In the genomic region with DNA sequence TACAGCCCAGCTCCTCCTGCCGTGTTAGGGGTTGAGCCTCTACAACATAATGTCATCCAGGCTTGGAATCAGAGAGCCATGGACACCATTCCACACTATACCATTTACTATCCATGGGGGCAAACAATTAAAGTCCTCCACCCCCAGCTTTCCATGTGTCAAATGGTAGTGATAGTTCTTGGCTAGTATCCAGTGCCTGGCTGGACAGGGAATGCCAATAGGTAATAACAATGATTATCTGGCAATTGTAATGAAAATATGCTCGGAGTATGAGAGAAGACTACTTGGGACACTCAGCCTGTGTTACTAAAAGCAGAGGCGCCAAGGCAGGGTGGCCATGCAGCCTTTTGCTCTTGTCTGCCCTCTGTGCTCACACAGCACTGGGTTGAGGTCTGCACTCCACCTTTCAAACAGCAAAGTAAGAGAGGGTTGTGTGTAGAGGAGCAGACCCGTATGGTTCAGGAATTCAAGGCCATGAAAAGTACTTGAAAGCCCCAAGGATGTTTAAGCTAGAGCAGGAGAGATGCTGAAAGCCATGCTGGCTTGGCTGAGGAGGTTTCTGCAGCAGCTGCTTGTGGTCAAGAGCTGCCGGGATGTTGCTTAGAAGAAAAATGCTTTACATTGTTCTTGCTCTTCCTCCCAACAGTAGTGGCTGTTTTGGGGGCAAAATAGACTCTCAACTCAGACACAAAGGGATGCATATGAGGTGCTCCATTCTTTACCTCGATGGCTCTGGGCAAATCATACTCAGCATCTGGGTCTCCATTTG, we compare ENCODE assay signal across 26 cellular contexts. TPM values are rescaled to one million over a fixed set of nuclear protein-coding genes. Genes with fewer than 3 reads are reported as not detected.
DNase-seq lines count a peak whose midpoint lies in the region; ATAC-seq and TF ChIP-seq lines count a peak whose summit lies in the region.
"Had no signal": no experiment of that assay in that cellular context is flagged by ENCODE, and none has a peak within 500 bp of the region (broad histone marks: within the 10 kb centered on the region; RNA-seq: fewer than 3 reads in every experiment).

No MANE protein-coding gene starts in this region.

- no peak overlapping the region for H3K27ac Mint-ChIP-seq in T-cell
- H3K27ac Mint-ChIP-seq: CD14-positive monocyte; CD8-positive, alpha-beta memory T cell had no signal

- intact Hi-C loops in spleen (cut with DNase I; ENCODE audit: low total_unique reads), result no loop called here
- intact Hi-C loops in upper lobe of right lung (cut with DNase I), result no loop called here

- H3K4me1 ChIP-seq in adipocyte (ENCODE audit: control insufficient read depth, insufficient read depth, low read length) (no peaks in the 10 kb centered on the region), spleen (no peaks in the 10 kb centered on the region), upper lobe of right lung (no peaks in the 10 kb centered on the region)
- H3K4me1 ChIP-seq: BE2C, SJSA1 had no signal

- H3K27me3 Mint-ChIP-seq in T-cell, result peaks cover 16 to 20% of the 10 kb centered on the region in 2 donors

- H3K9me3 ChIP-seq in adipocyte (ENCODE audit: control insufficient read depth, low read length) (peaks cover 36% of the 10 kb centered on the region), spleen (peaks cover 2 to 25% (median 18%) of the 10 kb centered on the region in 8 donors), upper lobe of right lung (peaks cover 15% of the 10 kb centered on the region)
- H3K9me3 ChIP-seq: BE2C had no signal

- peaks cover 4% of the 10 kb centered on the region for H3K36me3 Mint-ChIP-seq in T-cell
- H3K36me3 Mint-ChIP-seq: CD14-positive monocyte; CD8-positive, alpha-beta memory T cell had no signal

- no peaks in the 10 kb centered on the region for H3K4me1 Mint-ChIP-seq in T-cell
- H3K4me1 Mint-ChIP-seq: CD14-positive monocyte; CD8-positive, alpha-beta memory T cell had no signal

- CTCF ChIA-PET in T-cell (lab: Charles Lee), result no interaction called here

- 58 to 67% (median 64%) methylated on average over 6 of the region's 6 CpGs for WGBS in spleen, 5 donors

- TF ChIP-seq POLR2A in spleen (IDR thresholded peaks at IDR 0.05), result no peak

- POLR2A ChIA-PET in T-cell (lab: Charles Lee), result no interaction called here

- ATAC-seq in T-cell (replicated peaks in 1 of 4) (no peak), HG03571 (IDR thresholded peaks at IDR 0.05; ENCODE audit: unreplicated experiment) (no peak), upper lobe of right lung (no peak)
- ATAC-seq: HCT116, PC-3, Right ventricle myocardium inferior had no signal

- DNase-seq in adipocyte (ENCODE audit: low read depth), result peak; percentile 19
- DNase-seq in choroid plexus epithelial cell (ENCODE audit: low read depth), result peak; percentile 62
- DNase-seq in myocyte (ENCODE audit: low read depth), result peak; percentile 22
- peak; percentile 22 for DNase-seq in spleen
- DNase-seq in T-cell, result no peak
- no peak for DNase-seq in upper lobe of right lung
- DNase-seq: BE2C; CD8-positive, alpha-beta memory T cell; DMS 273 treated with DMSO at 0.1 percent for 48 hours; DMS79; GF-D8; Kasumi-1; MV-4-11; NCI-H1105; NCI-H1436 treated with DMSO at 0.1 percent for 48 hours; NCI-H1930; NCI-H2107; NCI-H524 treated with DMSO at 0.1 percent for 48 hours; NCI-H774; PC-3 had no signal

- TF ChIP-seq CTCF in choroid plexus epithelial cell (conservative IDR thresholded peaks at IDR 0.05; ENCODE audit: low read depth, low read length) (no peak), spleen (IDR thresholded peaks at IDR 0.05 in 8 of 11, conservative IDR thresholded peaks at IDR 0.05 in 3 of 11) (no peak), upper lobe of right lung (IDR thresholded peaks at IDR 0.05) (no peak)

- peaks cover 8 to 13% (median 10%) of the 10 kb centered on the region in 3 donors for H3K9me3 Mint-ChIP-seq in T-cell

- no peak overlapping the region for H3K4me3 Mint-ChIP-seq in T-cell
- H3K4me3 Mint-ChIP-seq: CD14-positive monocyte; CD8-positive, alpha-beta memory T cell had no signal

- H3K27ac ChIP-seq in spleen (no peak overlapping the region), upper lobe of right lung (no peak overlapping the region)
- H3K27ac ChIP-seq: SJSA1 had no signal

- no peak overlapping the region for H3K9ac ChIP-seq in adipocyte (ENCODE audit: low read length)

- H3K4me3 ChIP-seq in adipocyte (ENCODE audit: low read length), result no peak overlapping the region
- H3K4me3 ChIP-seq in choroid plexus epithelial cell (ENCODE audit: low read depth, low read length), result no peak overlapping the region
- no peak overlapping the region for H3K4me3 ChIP-seq in spleen
- no peak overlapping the region for H3K4me3 ChIP-seq in upper lobe of right lung
- H3K4me3 ChIP-seq: SJSA1 had no signal

- H3K27me3 ChIP-seq in adipocyte (replicated peaks; ENCODE audit: control insufficient read depth, insufficient read depth, low read length) (peaks cover 57% of the 10 kb centered on the region), spleen (replicated peaks in 1 of 7) (peaks cover 0 to 35% (median 0%) of the 10 kb centered on the region in 7 donors), upper lobe of right lung (no peaks in the 10 kb centered on the region)
- H3K27me3 ChIP-seq: BE2C, SJSA1 had no signal

- H3K36me3 ChIP-seq in adipocyte (ENCODE audit: control insufficient read depth, insufficient read depth, low read length, severe bottlenecking), result peaks cover 7% of the 10 kb centered on the region
- H3K36me3 ChIP-seq in spleen, result no peaks in the 10 kb centered on the region
- no peaks in the 10 kb centered on the region for H3K36me3 ChIP-seq in upper lobe of right lung
- H3K36me3 ChIP-seq: BE2C, SJSA1 had no signal

RNA-seq across cellular contexts. Expression of a gene that starts 10.6 kb away (rescaled TPM):
- 0.78 and 1.7 TPM in 2 replicates for total RNA-seq in myocyte
- 1.5 TPM for polyA plus RNA-seq in myocyte (2012)
- 10 to 100 TPM in 4 of 7 donors, 1 to 10 TPM in 3; 3.4 to 29.7 (median 10.1) TPM for total RNA-seq in spleen
- polyA plus RNA-seq in spleen, result 10 to 100 TPM in 2 of 3 donors, 1 to 10 TPM in 1; 8.5 to 88.3 (median 10.3) TPM
- total RNA-seq in T-cell, result 1 to 10 TPM in 3 of 5 donors, not detected in 2; 4.0 to 6.1 (median 4.4) TPM
- 36.4 TPM for total RNA-seq in upper lobe of right lung
- total RNA-seq: CD8-positive, alpha-beta memory T cell; PC-3 had no signal
- polyA plus RNA-seq: CD14-positive monocyte; CD8-positive, alpha-beta memory T cell had no signal

RNA-seq across cellular contexts. Expression of a gene that starts 41.6 kb away (rescaled TPM):
- total RNA-seq in myocyte (not detected in 2 replicates), spleen (100 to 1,000 TPM in 6 of 7 donors, 10 to 100 TPM in 1; 67.3 to 216 (median 169) TPM), T-cell (1 to 10 TPM in 1 of 5 donors, under 1 TPM in 2, not detected in 2; 0.92 to 1.1 (median 0.99) TPM), upper lobe of right lung (0.41 TPM)
- 0.14 TPM for polyA plus RNA-seq in myocyte (2012)
- polyA plus RNA-seq in spleen, result 10 to 100 TPM; 11.5 to 58.2 (median 41.4) TPM
- total RNA-seq: A673; CD8-positive, alpha-beta memory T cell; PC-3 had no signal
- polyA plus RNA-seq: CD14-positive monocyte; CD8-positive, alpha-beta memory T cell had no signal

Comparison
In these comparisons a context has a peak if more than half of its experiments do, and no peak if none do; other contexts are left out.
1. DNase-seq: peak in adipocyte (single experiment), choroid plexus epithelial cell (single experiment), myocyte (single experiment) and spleen (single experiment); none in T-cell (0 of 34) and upper lobe of right lung (single experiment).
2. RNA of a gene that starts 41.6 kb away (total RNA-seq): 67.3 to 216 TPM in spleen; 0.92 to 1.1 TPM in T-cell, 0.41 TPM in upper lobe of right lung (single experiment) and not detected in myocyte; every median in the first group is over 10 times any median in the second.